ENCODE assay signal across 22 cellular contexts in the genomic region with DNA sequence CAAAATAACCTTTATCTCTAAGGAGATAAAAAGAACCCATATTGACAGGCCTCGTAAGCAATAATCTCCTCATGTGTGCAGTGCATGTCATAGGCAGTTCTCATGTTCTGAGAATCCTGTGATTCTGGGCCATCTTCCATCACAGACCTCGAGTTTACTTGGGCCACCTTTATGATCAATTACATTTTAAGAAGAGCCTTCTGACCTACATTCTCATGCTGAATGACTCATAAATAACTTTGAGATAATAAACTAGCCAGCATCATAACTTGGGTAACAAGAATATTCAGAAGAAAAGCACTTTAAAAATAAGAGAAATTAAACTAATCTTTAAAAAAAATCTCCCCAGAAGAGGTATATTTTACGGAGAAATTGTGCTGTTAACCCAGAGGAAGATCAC.
A peak's percentile ranks its signal among the peaks of the same experiment; 100 is the strongest.
DNase-seq lines count a peak whose midpoint lies in the region; ATAC-seq and TF ChIP-seq lines count a peak whose summit lies in the region.
"Had no signal": no experiment of that assay in that cellular context is flagged by ENCODE, and none has a peak within 500 bp of the region (broad histone marks: within the 10 kb centered on the region; RNA-seq: fewer than 3 reads in every experiment).

No MANE protein-coding gene starts in this region.

- H2AFZ ChIP-seq in ACC112 (ENCODE audit: low read length, unreplicated experiment) (peak overlapping the region; percentile 34), fibroblast of lung (ENCODE audit: low read length) (no peak overlapping the region)

- H3K79me2 ChIP-seq in ACC112 (ENCODE audit: control insufficient read depth, insufficient read depth, low read length, unreplicated experiment): no peaks in the 10 kb centered on the region
- H3K79me2 ChIP-seq in fibroblast of lung (ENCODE audit: control insufficient read depth, insufficient read depth, low read length): no peaks in the 10 kb centered on the region

- DNase-seq in HCEC 1CT (peak; percentile 50), astrocyte of the spinal cord (ENCODE audit: low read depth, low spot score) (peak; percentile 14), fibroblast of lung (ENCODE audit: low read depth in 2 of 2) (peak; percentile 44 to 58), iPS-NIHi11 (ENCODE audit: low spot score) (no peak), SJCRH30 (no peak), kidney glomerular epithelial cell (lab: John Stamatoyannopoulos, UW) (no peak), heart right ventricle (no peak)
- DNase-seq: AML-193; C1 segment of cervical spinal cord; Calu3; CD8-positive, alpha-beta T cell; GF-D8; MV-4-11; NCI-H1105 treated with DMSO at 0.1 percent for 48 hours; NCI-H2029 treated with DMSO at 0.1 percent for 48 hours; NCI-H226; NCI-H510A treated with DMSO at 0.1 percent for 48 hours; NCI-H774; NK-92 treated with Interleukin-12 subunit alpha and Interleukin-12 subunit beta, amount 100 ng/mL, for 24 hours; Peyer's patch had no signal

- WGBS in heart right ventricle, 2 donors: 63 to 65% methylated on average over 3 of the region's 3 CpGs

- TF ChIP-seq CTCF in astrocyte of the spinal cord (IDR thresholded peaks at IDR 0.05; ENCODE audit: low read depth, low read length) (no peak), fibroblast of lung (conservative IDR thresholded peaks at IDR 0.05 in 1 of 2, IDR thresholded peaks at IDR 0.05 in 1 of 2; ENCODE audit: low read depth in 1 of 2, low read length in 2 of 2) (no peak), heart right ventricle (IDR thresholded peaks at IDR 0.05) (no peak)

- H3K9me3 ChIP-seq in fibroblast of lung (ENCODE audit: control insufficient read depth, insufficient read depth, low read depth, low read length): no peaks in the 10 kb centered on the region
- H3K9me3 ChIP-seq in SJCRH30 (replicated peaks): no peaks in the 10 kb centered on the region
- H3K9me3 ChIP-seq in heart right ventricle: no peaks in the 10 kb centered on the region
- H3K9me3 ChIP-seq: Peyer's patch had no signal

- intact Hi-C loops in heart right ventricle (cut with DNase I): loop anchor here in 1 of 10 donors (10.0 kb wide), 1 partner anchor 921 kb away; no protein-coding TSS in a partner anchor

- H3K9ac ChIP-seq in fibroblast of lung (ENCODE audit: insufficient read depth, low read length): no peak overlapping the region

- H3K27me3 ChIP-seq in ACC112 (ENCODE audit: insufficient read depth, low read length) (no peaks in the 10 kb centered on the region), fibroblast of lung (ENCODE audit: control insufficient read depth, insufficient read depth, low read length) (no peaks in the 10 kb centered on the region), SJCRH30 (no peaks in the 10 kb centered on the region), heart right ventricle (no peaks in the 10 kb centered on the region)
- H3K27me3 ChIP-seq: Peyer's patch had no signal

- H3K27ac ChIP-seq in ACC112 (ENCODE audit: low read depth, low read length): peak overlapping the region; percentile 37; the same call in 1 of the 2 replicates
- no peak overlapping the region for H3K27ac ChIP-seq in fibroblast of lung (ENCODE audit: insufficient read depth, low read length)
- no peak overlapping the region for H3K27ac ChIP-seq in SJCRH30
- no peak overlapping the region for H3K27ac ChIP-seq in heart right ventricle
- H3K27ac ChIP-seq: 22Rv1, Peyer's patch had no signal

- no peaks in the 10 kb centered on the region for H4K20me1 ChIP-seq in fibroblast of lung (ENCODE audit: control insufficient read depth, extremely low read depth, insufficient read depth, low read length)

- no peak overlapping the region for H3K4me2 ChIP-seq in fibroblast of lung (ENCODE audit: extremely low read depth, insufficient read depth, low read length)

- in situ Hi-C loops in astrocyte of the spinal cord (cut with HindIII; ENCODE audit: low sequenced_read_pairs): no loop called here

- peak overlapping the region; percentile 12; the same call in 1 of the 2 replicates for H3K4me3 ChIP-seq in ACC112 (ENCODE audit: low read depth, low read length)
- no peak overlapping the region for H3K4me3 ChIP-seq in astrocyte of the spinal cord (ENCODE audit: low read depth, low read length)
- H3K4me3 ChIP-seq in fibroblast of lung (replicated peaks in 1 of 4; ENCODE audit: control extremely low read depth in 1 of 4, insufficient read depth in 1 of 4, low read depth in 3 of 4, low read length in 4 of 4): no peak overlapping the region
- H3K4me3 ChIP-seq in SJCRH30: no peak overlapping the region
- no peak overlapping the region for H3K4me3 ChIP-seq in heart right ventricle
- H3K4me3 ChIP-seq: Peyer's patch had no signal

- H3K4me1 ChIP-seq in ACC112 (ENCODE audit: control insufficient read depth, insufficient read depth, low read length, unreplicated experiment): peaks cover 33% of the 10 kb centered on the region
- no peaks in the 10 kb centered on the region for H3K4me1 ChIP-seq in fibroblast of lung (ENCODE audit: control insufficient read depth, extremely low read depth, insufficient read depth, low read length)
- H3K4me1 ChIP-seq in SJCRH30: no peaks in the 10 kb centered on the region
- no peaks in the 10 kb centered on the region for H3K4me1 ChIP-seq in heart right ventricle
- H3K4me1 ChIP-seq: Peyer's patch had no signal

- H3K36me3 ChIP-seq in ACC112 (ENCODE audit: insufficient read depth, low read length) (no peaks in the 10 kb centered on the region), fibroblast of lung (ENCODE audit: control insufficient read depth, insufficient read depth, low read length) (no peaks in the 10 kb centered on the region), SJCRH30 (no peaks in the 10 kb centered on the region), heart right ventricle (no peaks in the 10 kb centered on the region)
- H3K36me3 ChIP-seq: Peyer's patch had no signal

- ATAC-seq in heart right ventricle: no peak
- ATAC-seq: CD8-positive, alpha-beta T cell had no signal

Comparison
In these comparisons a context has a peak if more than half of its experiments do, and no peak if none do; other contexts are left out.
1. DNase-seq: peak in HCEC 1CT (single experiment), astrocyte of the spinal cord (single experiment) and fibroblast of lung (2 of 2); none in iPS-NIHi11 (single experiment), SJCRH30 (0 of 2), kidney glomerular epithelial cell (single experiment) and heart right ventricle (0 of 2).